ENCODE assay signal across 26 cellular contexts in the genomic region with DNA sequence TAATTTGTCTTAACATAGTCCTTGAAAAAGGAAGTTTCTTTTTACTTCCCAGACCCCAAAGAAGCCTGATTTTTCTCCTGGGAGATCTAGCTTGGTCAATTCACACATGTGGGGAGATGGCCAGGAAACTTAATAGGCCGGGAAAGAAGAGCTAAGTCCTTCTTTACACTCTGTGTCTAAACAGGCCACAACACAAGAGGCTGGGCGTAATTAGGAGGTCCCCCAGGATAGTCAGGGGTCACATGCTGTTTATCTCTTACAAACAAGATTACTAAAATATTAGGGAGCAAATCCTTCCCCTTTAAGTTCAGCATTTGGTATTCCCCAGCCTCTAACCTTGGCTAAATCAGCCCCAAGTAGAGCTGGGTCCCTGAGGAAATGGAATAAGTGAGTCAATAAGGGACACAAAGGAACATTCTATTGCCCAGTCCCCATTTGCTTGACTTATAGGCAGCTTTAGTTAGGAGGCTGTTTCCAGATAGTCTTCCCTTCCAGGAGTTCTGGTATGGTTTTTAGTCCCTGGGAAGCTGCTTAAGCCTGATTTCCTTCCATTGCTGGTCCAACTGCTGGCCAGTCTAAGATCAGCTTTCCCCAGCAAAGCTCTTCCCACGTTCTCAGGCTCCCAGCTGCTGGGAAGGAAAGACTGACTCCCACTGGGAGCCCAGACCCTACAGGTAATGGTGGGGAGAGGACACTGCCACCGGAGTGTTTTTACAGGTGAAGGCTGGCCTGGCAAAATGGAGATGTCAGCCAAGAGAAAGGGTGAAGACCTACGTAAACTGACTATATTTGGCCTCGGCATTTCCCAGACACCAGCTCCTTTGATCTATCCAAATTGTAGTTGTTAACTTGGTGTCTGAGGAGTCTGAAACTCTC. TPM values are rescaled to one million over a fixed set of nuclear protein-coding genes. Genes with fewer than 3 reads are reported as not detected.
"Had no signal": no experiment of that assay in that cellular context is flagged by ENCODE, and none has a peak within 500 bp of the region (broad histone marks: within the 10 kb centered on the region; RNA-seq: fewer than 3 reads in every experiment).

No MANE protein-coding gene starts in this region.

- H3K4me3 Mint-ChIP-seq: activated CD4-positive, alpha-beta T cell treated with anti-CD3 and anti-CD28 coated beads, Interleukin-2, amount 10 ng/mL, durations not matched to agents 7 days and 5 days; activated CD8-positive, alpha-beta T cell treated with anti-CD3 and anti-CD28 coated beads, Interleukin-2, amount 10 ng/mL, durations not matched to agents 7 days and 5 days; activated T-cell treated with anti-CD3 and anti-CD28 coated beads, Interleukin-2, amount 50 U/mL, for 24 hours; neural progenitor cell had no signal

- ATAC-seq: activated CD8-positive, alpha-beta T cell treated with anti-CD3 and anti-CD28 coated beads, Interleukin-2, amount 10 ng/mL, durations not matched to agents 7 days and 5 days; left lobe of liver; pancreas; right lobe of liver; stimulated activated naive B cell treated with anti-CD40 and anti-IgM and Interleukin-4, amounts not matched to agents 10 μg/mL and 1 μg/mL and 100 μg/mL, for 72 hours had no signal

- H3K27ac Mint-ChIP-seq: activated CD4-positive, alpha-beta T cell treated with anti-CD3 and anti-CD28 coated beads, Interleukin-2, amount 10 ng/mL, durations not matched to agents 7 days and 5 days; activated CD8-positive, alpha-beta T cell treated with anti-CD3 and anti-CD28 coated beads, Interleukin-2, amount 10 ng/mL, durations not matched to agents 7 days and 5 days; activated T-cell treated with anti-CD3 and anti-CD28 coated beads, Interleukin-2, amount 50 U/mL, for 24 hours; activated T-helper 2 cell treated with anti-CD3 and anti-CD28 coated beads, Interferon-gamma antibody, Interleukin-2, Interleukin-4, amounts not matched to agents 10 μg/mL and 5 μg/mL and 100 μg/mL, durations not matched to agents 14 hours and 24 hours and 36 hours; neural progenitor cell had no signal

- H3K36me3 ChIP-seq: brain microvascular endothelial cell, neural progenitor cell, pancreas, right lobe of liver, thoracic aorta had no signal

- H3K9me3 ChIP-seq: pancreas, right lobe of liver, thoracic aorta had no signal

- DNase-seq: activated CD4-positive, alpha-beta T cell treated with anti-CD3 and anti-CD28 coated beads, Interleukin-2, amount 10 ng/mL, durations not matched to agents 7 days and 5 days; activated CD4-positive, CD25-positive, alpha-beta regulatory T cell; activated CD8-positive, alpha-beta T cell treated with anti-CD3 and anti-CD28 coated beads, Interleukin-2, amount 10 ng/mL, durations not matched to agents 7 days and 5 days; activated naive CD4-positive, alpha-beta T cell treated with Interleukin-2 at 50 U/mL for 16 hours; activated T-cell treated with anti-CD3 and anti-CD28 coated beads, Interleukin-2, amount 50 U/mL, for 24 hours; aorta; brain microvascular endothelial cell; central memory CD4-positive, alpha-beta T cell; erythroblast; foreskin melanocyte; glutamatergic neuron; hypothalamus; midbrain; naive B cell; pancreas; right lobe of liver; stimulated activated naive B cell treated with anti-CD40 and anti-IgM and Interleukin-4, amounts not matched to agents 10 μg/mL and 1 μg/mL and 100 μg/mL, for 72 hours; T1000 had no signal

- H3K27ac ChIP-seq: brain microvascular endothelial cell, coronary artery, neural progenitor cell, pancreas, right lobe of liver, thoracic aorta had no signal

- H3K4me1 ChIP-seq: neural progenitor cell, pancreas, right lobe of liver had no signal

- H3K4me3 ChIP-seq: coronary artery, lung, neural progenitor cell, pancreas, right lobe of liver, thoracic aorta had no signal

- H3K9me3 Mint-ChIP-seq: activated CD4-positive, alpha-beta T cell treated with anti-CD3 and anti-CD28 coated beads, Interleukin-2, amount 10 ng/mL, durations not matched to agents 7 days and 5 days; activated T-cell treated with anti-CD3 and anti-CD28 coated beads, Interleukin-2, amount 50 U/mL, for 24 hours; activated T-helper 2 cell treated with anti-CD3 and anti-CD28 coated beads, Interferon-gamma antibody, Interleukin-2, Interleukin-4, amounts not matched to agents 10 μg/mL and 5 μg/mL and 100 μg/mL, durations not matched to agents 14 hours and 24 hours and 36 hours; stimulated activated naive B cell treated with anti-CD40 and anti-IgM and Interleukin-4, amounts not matched to agents 10 μg/mL and 1 μg/mL and 100 μg/mL, for 72 hours had no signal

RNA-seq across cellular contexts. Expression of gene HOXB9, which starts 14.1 kb away (rescaled TPM):
- total RNA-seq: activated CD4-positive, alpha-beta T cell treated with anti-CD3 and anti-CD28 coated beads, Interleukin-2, amount 10 ng/mL, durations not matched to agents 7 days and 5 days; pulmonary artery endothelial cell; right lobe of liver; thoracic aorta had no signal

RNA-seq across cellular contexts. Expression of gene HOXB8, which starts 25.1 kb away (rescaled TPM):
- total RNA-seq: activated CD4-positive, alpha-beta T cell treated with anti-CD3 and anti-CD28 coated beads, Interleukin-2, amount 10 ng/mL, durations not matched to agents 7 days and 5 days; activated CD8-positive, alpha-beta T cell treated with anti-CD3 and anti-CD28 coated beads, Interleukin-2, amount 10 ng/mL, durations not matched to agents 7 days and 5 days; activated T-helper 2 cell treated with anti-CD3 and anti-CD28 coated beads, Interferon-gamma antibody, Interleukin-2, Interleukin-4, amounts not matched to agents 10 μg/mL and 5 μg/mL and 100 μg/mL, durations not matched to agents 14 hours and 24 hours and 36 hours; pulmonary artery endothelial cell; right lobe of liver; T-helper 1 cell treated with Interleukin-12 subunit alpha and Interleukin-12 subunit beta and Interleukin-4 antibody, amounts not matched to agents 30 ng/mL and 1 ng/mL, for 36 hours had no signal

RNA-seq across cellular contexts. Expression of gene HOXB6, which starts 35.4 kb away (rescaled TPM):
- total RNA-seq: activated CD4-positive, alpha-beta T cell treated with anti-CD3 and anti-CD28 coated beads, Interleukin-2, amount 10 ng/mL, durations not matched to agents 7 days and 5 days; activated CD8-positive, alpha-beta T cell treated with anti-CD3 and anti-CD28 coated beads, Interleukin-2, amount 10 ng/mL, durations not matched to agents 7 days and 5 days had no signal

RNA-seq across cellular contexts. Expression of gene HOXB5, which starts 46.6 kb away (rescaled TPM):
- total RNA-seq: activated CD4-positive, alpha-beta T cell treated with anti-CD3 and anti-CD28 coated beads, Interleukin-2, amount 10 ng/mL, durations not matched to agents 7 days and 5 days; activated CD8-positive, alpha-beta T cell treated with anti-CD3 and anti-CD28 coated beads, Interleukin-2, amount 10 ng/mL, durations not matched to agents 7 days and 5 days; activated T-helper 2 cell treated with anti-CD3 and anti-CD28 coated beads, Interferon-gamma antibody, Interleukin-2, Interleukin-4, amounts not matched to agents 10 μg/mL and 5 μg/mL and 100 μg/mL, durations not matched to agents 14 hours and 24 hours and 36 hours had no signal
